In genomic region chr5:135399838-135400542, GRCh38 we compare ENCODE assay signal across 8 cellular contexts. TPM values are rescaled to one million over a fixed set of nuclear protein-coding genes. Genes with fewer than 3 reads are reported as not detected.
A peak's percentile ranks its signal among the peaks of the same experiment; 100 is the strongest.
DNase-seq lines count a peak whose midpoint lies in the region; ATAC-seq, FAIRE-seq and TF ChIP-seq lines count a peak whose summit lies in the region.

No MANE protein-coding gene starts in this region.

- peak overlapping the region; percentile 91 for H3K4me3 Mint-ChIP-seq in activated naive CD4-positive, alpha-beta T cell treated with anti-CD3 and anti-CD28 coated beads, Interleukin-2, amount 50 U/mL, for 24 hours
- peak overlapping the region; percentile 84 for H3K4me3 Mint-ChIP-seq in activated naive CD8-positive, alpha-beta T cell treated with anti-CD3 and anti-CD28 coated beads, Interleukin-2, amount 50 U/mL, for 24 hours
- H3K4me3 Mint-ChIP-seq in type B pancreatic cell = peak overlapping the region; percentile 95

- no peak for TF ChIP-seq RAD21 in HepG2 (CRISPR knock-in tag; IDR thresholded peaks at IDR 0.05)

- TF ChIP-seq EP300 in HepG2 (IDR thresholded peaks at IDR 0.05; ENCODE audit: low read depth in 2 of 2, low read length in 2 of 2) (no peak), HepG2 (CRISPR knock-in tag; IDR thresholded peaks at IDR 0.05; ENCODE audit: borderline replicate concordance) (no peak)

- H3K27ac ChIP-seq in HepG2 (ENCODE audit: extremely low read length, insufficient read depth, low read length) = peak overlapping the region; percentile 46

- H3K4me1 ChIP-seq in HepG2 (ENCODE audit: insufficient read depth, low read length) = peaks cover 53% of the 10 kb centered on the region

- peaks cover 1% of the 10 kb centered on the region for H3K9me3 Mint-ChIP-seq in activated naive CD4-positive, alpha-beta T cell treated with anti-CD3 and anti-CD28 coated beads, Interleukin-2, amount 50 U/mL, for 24 hours
- no peaks in the 10 kb centered on the region for H3K9me3 Mint-ChIP-seq in activated naive CD8-positive, alpha-beta T cell treated with anti-CD3 and anti-CD28 coated beads, Interleukin-2, amount 50 U/mL, for 24 hours
- H3K9me3 Mint-ChIP-seq in type B pancreatic cell = no peaks in the 10 kb centered on the region

- no peak for DNase-seq in activated naive CD4-positive, alpha-beta T cell (lab: John Stamatoyannopoulos, UW)
- no peak for DNase-seq in activated naive CD8-positive, alpha-beta T cell treated with anti-CD3 and anti-CD28 coated beads, Interleukin-2, amount 50 U/mL, for 24 hours
- DNase-seq in HepG2 (ENCODE audit: low spot score) = no peak
- no peak for DNase-seq in type B pancreatic cell (ENCODE audit: extremely low spot score, unreplicated experiment)
- no peak for DNase-seq in HuH-7.5 (ENCODE audit: low spot score)
- no peak for DNase-seq in HTR-8/SVneo (ENCODE audit: insufficient read length, low spot score)
- no peak for DNase-seq in stimulated activated CD4-positive, alpha-beta T cell treated with anti-CD3 and anti-CD28 coated beads, Interleukin-4, amount 100 ng/mL, for 24 hours

- H3K27ac Mint-ChIP-seq in activated naive CD4-positive, alpha-beta T cell treated with anti-CD3 and anti-CD28 coated beads, Interleukin-2, amount 50 U/mL, for 24 hours = peak overlapping the region; percentile 94
- H3K27ac Mint-ChIP-seq in activated naive CD8-positive, alpha-beta T cell treated with anti-CD3 and anti-CD28 coated beads, Interleukin-2, amount 50 U/mL, for 24 hours = peak overlapping the region; percentile 87
- H3K27ac Mint-ChIP-seq in type B pancreatic cell = peak overlapping the region; percentile 92

- H3K4me2 ChIP-seq in HepG2 (ENCODE audit: low read depth, low read length) = peak overlapping the region; percentile 83

- in situ Hi-C loops in HepG2 (cut with HindIII; ENCODE audit: extremely low pct_ligation_motif_present, low pct_unique_long_range_greater_than_20kb) = no loop called here

- ATAC-seq in activated naive CD8-positive, alpha-beta T cell treated with anti-CD3 and anti-CD28 coated beads, Interleukin-2, amount 50 U/mL, for 24 hours = no peak
- ATAC-seq in HepG2 = no peak

- H3K36me3 ChIP-seq in HepG2 (replicated peaks in 1 of 2; ENCODE audit: control insufficient read depth in 1 of 2, insufficient read depth in 2 of 2, low read length in 2 of 2) = no peaks in the 10 kb centered on the region

- H4K20me1 ChIP-seq in HepG2 (ENCODE audit: insufficient read depth, low read length) = peaks cover 27% of the 10 kb centered on the region

- peaks cover 36% of the 10 kb centered on the region for H3K79me2 ChIP-seq in HepG2 (ENCODE audit: insufficient read depth, low read length)

- no peak for TF ChIP-seq POLR2A in HepG2 (IDR thresholded peaks at IDR 0.05; ENCODE audit: insufficient read depth in 1 of 2, low read depth in 2 of 2, low read length in 2 of 2)

- 91% methylated on average over 23 of the region's 23 CpGs for WGBS in HepG2 (ENCODE audit: low lambda C conversion rate)

- intact Hi-C loops in HepG2 (cut with micrococcal nuclease; ENCODE audit: unreplicated experiment) = no loop called here

- no peak overlapping the region; a peak in 1 of 6 replicates for H3K4me3 ChIP-seq in HepG2 (replicated peaks in 1 of 3; ENCODE audit: insufficient read depth in 1 of 3, low read depth in 2 of 3, low read length in 3 of 3)

- peaks cover 45% of the 10 kb centered on the region for H3K4me1 Mint-ChIP-seq in activated naive CD4-positive, alpha-beta T cell treated with anti-CD3 and anti-CD28 coated beads, Interleukin-2, amount 50 U/mL, for 24 hours
- H3K4me1 Mint-ChIP-seq in activated naive CD8-positive, alpha-beta T cell treated with anti-CD3 and anti-CD28 coated beads, Interleukin-2, amount 50 U/mL, for 24 hours = peaks cover 43% of the 10 kb centered on the region
- H3K4me1 Mint-ChIP-seq in type B pancreatic cell (ENCODE audit: unreplicated experiment) = peaks cover 47% of the 10 kb centered on the region

- POLR2A ChIA-PET in HepG2 (lab: Yijun Ruan, JAX) = no interaction called here

- H3K9me3 ChIP-seq in HepG2 (ENCODE audit: low read length) = no peaks in the 10 kb centered on the region

- H3K36me3 Mint-ChIP-seq in activated naive CD4-positive, alpha-beta T cell treated with anti-CD3 and anti-CD28 coated beads, Interleukin-2, amount 50 U/mL, for 24 hours = no peaks in the 10 kb centered on the region
- H3K36me3 Mint-ChIP-seq in activated naive CD8-positive, alpha-beta T cell treated with anti-CD3 and anti-CD28 coated beads, Interleukin-2, amount 50 U/mL, for 24 hours (ENCODE audit: low read depth) = peaks cover 6% of the 10 kb centered on the region
- H3K36me3 Mint-ChIP-seq in type B pancreatic cell = no peaks in the 10 kb centered on the region

- H3K9ac ChIP-seq in HepG2 (ENCODE audit: insufficient read depth, low read depth, low read length) = no peak overlapping the region

- FAIRE-seq in HepG2 (lab: Jason Lieb, UNC) (no peak), HTR-8/SVneo (lab: Jason Lieb, UNC) (no peak)

- BruUV-seq in HepG2 (replicated peaks; lab: Mats Ljungman, UMichigan) = no TSS peak

- H2AFZ ChIP-seq in HepG2 (ENCODE audit: low read length) = no peak overlapping the region

- CTCF ChIA-PET in HepG2 (lab: Yijun Ruan, JAX; ENCODE audit: low intra/inter-chr PET ratio, low total read pairs) = no interaction called here

- no peak for TF ChIP-seq CTCF in HepG2 (CRISPR knock-in tag; IDR thresholded peaks at IDR 0.05)
- TF ChIP-seq CTCF in type B pancreatic cell (conservative IDR thresholded peaks at IDR 0.05) = no peak

- H3K27me3 Mint-ChIP-seq in activated naive CD4-positive, alpha-beta T cell treated with anti-CD3 and anti-CD28 coated beads, Interleukin-2, amount 50 U/mL, for 24 hours = peaks cover under 1% of the 10 kb centered on the region
- peaks cover under 1% of the 10 kb centered on the region for H3K27me3 Mint-ChIP-seq in activated naive CD8-positive, alpha-beta T cell treated with anti-CD3 and anti-CD28 coated beads, Interleukin-2, amount 50 U/mL, for 24 hours
- peaks cover 7% of the 10 kb centered on the region for H3K27me3 Mint-ChIP-seq in type B pancreatic cell

- no peaks in the 10 kb centered on the region for H3K27me3 ChIP-seq in HepG2 (ENCODE audit: control insufficient read depth in 1 of 2, insufficient read depth in 2 of 2, low read length in 2 of 2)

RNA-seq across cellular contexts. Expression of gene MACROH2A1, which starts 1.0 kb away (rescaled TPM):
- total RNA-seq in HepG2 (2016; rRNA removed; fragmentation: Illumina TruSeq; extraction: Trizol) (141 and 158 TPM in 2 replicates), type B pancreatic cell (ENCODE audit: low replicate concordance) (241 and 254 TPM in 2 replicates)
- total RNA-seq in HepG2 (2016; cell fraction: cytosol; rRNA removed; fragmentation: Illumina TruSeq; extraction: Trizol; ENCODE audit: low read depth) = 34.0 and 36.6 TPM in 2 replicates
- 139 and 158 TPM in 2 replicates for total RNA-seq in HepG2 (2016; cell fraction: insoluble cytoplasmic fraction; rRNA removed; fragmentation: Illumina TruSeq; extraction: Trizol)
- total RNA-seq in HepG2 (2016; cell fraction: membrane; rRNA removed; fragmentation: Illumina TruSeq; extraction: Trizol) = 72.7 and 73.0 TPM in 2 replicates
- 138 and 155 TPM in 2 replicates for total RNA-seq in HepG2 (2016; cell fraction: nucleus; rRNA removed; fragmentation: Illumina TruSeq; extraction: Trizol)
- polyA plus RNA-seq in HepG2 (2011; rRNA removed) = 64.7 and 69.1 TPM in 2 replicates
- 58.5 and 70.5 TPM in 2 replicates for polyA plus RNA-seq in HepG2 (2011; cell fraction: cytosol; rRNA removed)
- 131 and 137 TPM in 2 replicates for polyA plus RNA-seq in HepG2 (2011; cell fraction: nucleus; rRNA removed)
- 67.6 and 67.7 TPM in 2 replicates for polyA plus RNA-seq in HepG2 (2012)
- polyA plus RNA-seq in HepG2 (2016; cell fraction: cytosol; fragmentation: Illumina TruSeq; extraction: Trizol; ENCODE audit: low read depth) = 42.2 and 45.6 TPM in 2 replicates
- polyA plus RNA-seq in HepG2 (2016; cell fraction: insoluble cytoplasmic fraction; fragmentation: Illumina TruSeq; extraction: Trizol; ENCODE audit: low read depth) = 188 and 202 TPM in 2 replicates
- 69.9 and 70.3 TPM in 2 replicates for polyA plus RNA-seq in HepG2 (2016; cell fraction: membrane; fragmentation: Illumina TruSeq; extraction: Trizol; ENCODE audit: low read depth)
- polyA plus RNA-seq in HepG2 (2016; cell fraction: nucleus; fragmentation: Illumina TruSeq; extraction: Trizol; ENCODE audit: insufficient read depth, low read depth) = 226 and 231 TPM in 2 replicates
- 58.8 and 154 TPM in 2 replicates for polyA minus RNA-seq in HepG2 (2011; rRNA and poly(A)+ RNA removed; ENCODE audit: low replicate concordance)
- polyA minus RNA-seq in HepG2 (2011; cell fraction: cytosol; rRNA and poly(A)+ RNA removed) = 32.4 and 34.2 TPM in 2 replicates
- polyA minus RNA-seq in HepG2 (2011; cell fraction: nucleus; rRNA and poly(A)+ RNA removed) = 125 and 144 TPM in 2 replicates

RNA-seq across cellular contexts. Expression of gene DCANP1, which starts 47.2 kb away (rescaled TPM):
- total RNA-seq in HepG2 (2016; rRNA removed; fragmentation: Illumina TruSeq; extraction: Trizol) (not detected in 2 replicates), type B pancreatic cell (ENCODE audit: low replicate concordance) (not detected in 2 replicates)
- total RNA-seq in HepG2 (2016; cell fraction: cytosol; rRNA removed; fragmentation: Illumina TruSeq; extraction: Trizol; ENCODE audit: low read depth) = not detected in 2 replicates
- total RNA-seq in HepG2 (2016; cell fraction: insoluble cytoplasmic fraction; rRNA removed; fragmentation: Illumina TruSeq; extraction: Trizol) = not detected in 2 replicates
- total RNA-seq in HepG2 (2016; cell fraction: membrane; rRNA removed; fragmentation: Illumina TruSeq; extraction: Trizol) = not detected in 2 replicates
- total RNA-seq in HepG2 (2016; cell fraction: nucleus; rRNA removed; fragmentation: Illumina TruSeq; extraction: Trizol) = not detected in 2 replicates
- not detected in 2 replicates for polyA plus RNA-seq in HepG2 (2011; rRNA removed)
- not detected in 2 replicates for polyA plus RNA-seq in HepG2 (2011; cell fraction: cytosol; rRNA removed)
- not detected in 2 replicates for polyA plus RNA-seq in HepG2 (2011; cell fraction: nucleus; rRNA removed)
- polyA plus RNA-seq in HepG2 (2012) = not detected in 2 replicates
- not detected in 2 replicates for polyA plus RNA-seq in HepG2 (2016; cell fraction: cytosol; fragmentation: Illumina TruSeq; extraction: Trizol; ENCODE audit: low read depth)
- polyA plus RNA-seq in HepG2 (2016; cell fraction: insoluble cytoplasmic fraction; fragmentation: Illumina TruSeq; extraction: Trizol; ENCODE audit: low read depth) = not detected in 2 replicates
- polyA plus RNA-seq in HepG2 (2016; cell fraction: membrane; fragmentation: Illumina TruSeq; extraction: Trizol; ENCODE audit: low read depth) = not detected in 2 replicates
- not detected in 2 replicates for polyA plus RNA-seq in HepG2 (2016; cell fraction: nucleus; fragmentation: Illumina TruSeq; extraction: Trizol; ENCODE audit: insufficient read depth, low read depth)
- polyA minus RNA-seq in HepG2 (2011; rRNA and poly(A)+ RNA removed; ENCODE audit: low replicate concordance) = not detected in 2 replicates
- not detected in 2 replicates for polyA minus RNA-seq in HepG2 (2011; cell fraction: cytosol; rRNA and poly(A)+ RNA removed)
- polyA minus RNA-seq in HepG2 (2011; cell fraction: nucleus; rRNA and poly(A)+ RNA removed) = not detected in 2 replicates

RNA-seq across cellular contexts. Expression of gene TIFAB, which starts 52.2 kb away (rescaled TPM):
- total RNA-seq in HepG2 (2016; rRNA removed; fragmentation: Illumina TruSeq; extraction: Trizol) (not detected in 2 replicates), type B pancreatic cell (ENCODE audit: low replicate concordance) (not detected in 2 replicates)
- total RNA-seq in HepG2 (2016; cell fraction: cytosol; rRNA removed; fragmentation: Illumina TruSeq; extraction: Trizol; ENCODE audit: low read depth) = not detected in 2 replicates
- not detected in 2 replicates for total RNA-seq in HepG2 (2016; cell fraction: insoluble cytoplasmic fraction; rRNA removed; fragmentation: Illumina TruSeq; extraction: Trizol)
- not detected in 2 replicates for total RNA-seq in HepG2 (2016; cell fraction: membrane; rRNA removed; fragmentation: Illumina TruSeq; extraction: Trizol)
- not detected in 2 replicates for total RNA-seq in HepG2 (2016; cell fraction: nucleus; rRNA removed; fragmentation: Illumina TruSeq; extraction: Trizol)
- not detected in 2 replicates for polyA plus RNA-seq in HepG2 (2011; rRNA removed)
- polyA plus RNA-seq in HepG2 (2011; cell fraction: cytosol; rRNA removed) = not detected in 2 replicates
- polyA plus RNA-seq in HepG2 (2011; cell fraction: nucleus; rRNA removed) = not detected in 2 replicates
- polyA plus RNA-seq in HepG2 (2012) = not detected in 2 replicates
- not detected in 2 replicates for polyA plus RNA-seq in HepG2 (2016; cell fraction: cytosol; fragmentation: Illumina TruSeq; extraction: Trizol; ENCODE audit: low read depth)
- not detected in 2 replicates for polyA plus RNA-seq in HepG2 (2016; cell fraction: insoluble cytoplasmic fraction; fragmentation: Illumina TruSeq; extraction: Trizol; ENCODE audit: low read depth)
- not detected in 2 replicates for polyA plus RNA-seq in HepG2 (2016; cell fraction: membrane; fragmentation: Illumina TruSeq; extraction: Trizol; ENCODE audit: low read depth)
- polyA plus RNA-seq in HepG2 (2016; cell fraction: nucleus; fragmentation: Illumina TruSeq; extraction: Trizol; ENCODE audit: insufficient read depth, low read depth) = not detected in 2 replicates
- not detected in 2 replicates for polyA minus RNA-seq in HepG2 (2011; rRNA and poly(A)+ RNA removed; ENCODE audit: low replicate concordance)
- not detected in 2 replicates for polyA minus RNA-seq in HepG2 (2011; cell fraction: cytosol; rRNA and poly(A)+ RNA removed)
- not detected in 2 replicates for polyA minus RNA-seq in HepG2 (2011; cell fraction: nucleus; rRNA and poly(A)+ RNA removed)
